10 cellular contexts compared by ENCODE assay signal in the genomic region with DNA sequence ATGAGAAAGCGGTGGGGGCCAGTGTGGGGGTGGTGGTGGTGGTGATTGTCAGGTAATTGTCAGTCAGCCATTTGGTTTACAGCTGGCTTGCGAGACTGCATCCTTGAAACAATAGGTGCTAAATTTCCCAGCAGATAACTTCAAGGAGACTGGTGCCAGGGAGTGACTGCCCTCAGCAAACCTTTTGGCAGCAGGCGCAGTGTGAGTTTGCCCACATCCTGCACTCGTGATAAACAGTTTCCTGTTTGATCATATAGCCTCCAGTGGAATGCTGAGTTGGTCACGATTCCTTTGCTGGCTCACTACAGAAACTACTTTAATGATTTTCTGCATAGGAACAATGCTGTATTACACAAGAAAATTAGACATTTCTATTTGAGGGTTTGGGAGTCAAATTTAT. TPM values are rescaled to one million over a fixed set of nuclear protein-coding genes. Genes with fewer than 3 reads are reported as not detected.
A peak's percentile ranks its signal among the peaks of the same experiment; 100 is the strongest.
DNase-seq lines count a peak whose midpoint lies in the region; ATAC-seq and TF ChIP-seq lines count a peak whose summit lies in the region.
"Had no signal": no experiment of that assay in that cellular context is flagged by ENCODE, and none has a peak within 500 bp of the region (broad histone marks: within the 10 kb centered on the region; RNA-seq: fewer than 3 reads in every experiment).

No MANE protein-coding gene starts in this region.

- no peaks in the 10 kb centered on the region for H3K4me1 ChIP-seq in esophagus squamous epithelium

- no peaks in the 10 kb centered on the region for H3K36me3 ChIP-seq in esophagus squamous epithelium

- H3K27ac Mint-ChIP-seq in activated CD8-positive, alpha-beta T cell treated with anti-CD3 and anti-CD28 coated beads for 36 hours = peak overlapping the region; percentile 88

- no peak overlapping the region for H3K4me3 Mint-ChIP-seq in activated CD8-positive, alpha-beta T cell treated with anti-CD3 and anti-CD28 coated beads for 36 hours

- ATAC-seq in GM19452 (IDR thresholded peaks at IDR 0.05; ENCODE audit: unreplicated experiment) (peak; percentile 18), HG03432 (IDR thresholded peaks at IDR 0.05; ENCODE audit: unreplicated experiment) (peak; percentile 28)
- peak; percentile 38 for ATAC-seq in activated CD8-positive, alpha-beta T cell treated with anti-CD3 and anti-CD28 coated beads for 36 hours

- H3K4me3 ChIP-seq in foreskin fibroblast (ENCODE audit: low read depth in 1 of 2, low read length in 2 of 2) = no peak overlapping the region
- no peak overlapping the region for H3K4me3 ChIP-seq in esophagus squamous epithelium

- no peaks in the 10 kb centered on the region for H3K9me3 ChIP-seq in esophagus squamous epithelium

- H3K27me3 ChIP-seq in esophagus squamous epithelium = no peaks in the 10 kb centered on the region

- intact Hi-C loops in activated CD8-positive, alpha-beta T cell treated with anti-CD3 and anti-CD28 coated beads for 36 hours (cut with micrococcal nuclease) = no loop called here
- intact Hi-C loops in esophagus squamous epithelium (cut with DNase I) = no loop called here

- peaks cover 17% of the 10 kb centered on the region for H3K4me1 Mint-ChIP-seq in activated CD8-positive, alpha-beta T cell treated with anti-CD3 and anti-CD28 coated beads for 36 hours (ENCODE audit: low read depth)

- TF ChIP-seq CTCF in activated CD8-positive, alpha-beta T cell treated with anti-CD3 and anti-CD28 coated beads for 36 hours (IDR thresholded peaks at IDR 0.05) = no peak
- no peak for TF ChIP-seq CTCF in foreskin fibroblast (IDR thresholded peaks at IDR 0.05; ENCODE audit: low read depth, low read length)
- no peak for TF ChIP-seq CTCF in esophagus squamous epithelium (IDR thresholded peaks at IDR 0.05)

- POLR2A ChIA-PET in activated CD8-positive, alpha-beta T cell treated with anti-CD3 and anti-CD28 coated beads for 36 hours (lab: Charles Lee) = no interaction called here

- H3K27ac ChIP-seq in esophagus squamous epithelium = no peak overlapping the region
- H3K27ac ChIP-seq: KMS-11 had no signal

- TF ChIP-seq POLR2A in esophagus squamous epithelium (IDR thresholded peaks at IDR 0.05) = no peak

- peaks cover 3% of the 10 kb centered on the region for H3K9me3 Mint-ChIP-seq in activated CD8-positive, alpha-beta T cell treated with anti-CD3 and anti-CD28 coated beads for 36 hours

- CTCF ChIA-PET in activated CD8-positive, alpha-beta T cell treated with anti-CD3 and anti-CD28 coated beads for 36 hours (lab: Charles Lee) = no interaction called here

- DNase-seq in activated CD8-positive, alpha-beta T cell treated with anti-CD3 and anti-CD28 coated beads for 36 hours = peak; percentile 42
- DNase-seq in foreskin fibroblast = peak; percentile 64 to 74
- DNase-seq in superior temporal gyrus (ENCODE audit: extremely low spot score) = no peak
- no peak for DNase-seq in esophagus squamous epithelium (lab: John Stamatoyannopoulos, UW)
- no peak for DNase-seq in NOMO-1 (lab: John Stamatoyannopoulos, UW; ENCODE audit: unreplicated experiment in 2 of 2)
- DNase-seq: aorta, Right ventricle myocardium superior had no signal

- H3K27me3 Mint-ChIP-seq in activated CD8-positive, alpha-beta T cell treated with anti-CD3 and anti-CD28 coated beads for 36 hours = no peaks in the 10 kb centered on the region

- H3K36me3 Mint-ChIP-seq in activated CD8-positive, alpha-beta T cell treated with anti-CD3 and anti-CD28 coated beads for 36 hours (ENCODE audit: low read depth) = peaks cover 6% of the 10 kb centered on the region

- WGBS in esophagus squamous epithelium, 2 donors = 0% methylated on average over 1 of the region's 5 CpGs; no CpG with 5 or more reads in 1 of the 2 donors

RNA-seq across cellular contexts. Expression of gene RPS4Y1, which starts 46.0 kb away (rescaled TPM):
- total RNA-seq in activated CD8-positive, alpha-beta T cell treated with anti-CD3 and anti-CD28 coated beads for 36 hours = 100 to 1,000 TPM; 406 to 411 TPM
- 100 to 1,000 TPM in 2 of 4 donors, under 1 TPM in 2; 0.23 to 290 (median 105) TPM for total RNA-seq in esophagus squamous epithelium
- total RNA-seq: aorta had no signal

RNA-seq across cellular contexts. Expression of gene ZFY, which starts 47.8 kb away (rescaled TPM):
- total RNA-seq in activated CD8-positive, alpha-beta T cell treated with anti-CD3 and anti-CD28 coated beads for 36 hours = 10 to 100 TPM; 13.4 to 16.8 TPM
- 10 to 100 TPM in 1 of 4 donors, 1 to 10 TPM in 1, not detected in 2; 8.4 to 19.1 TPM for total RNA-seq in esophagus squamous epithelium
- total RNA-seq: aorta had no signal

Comparison
In these comparisons a context has a peak if more than half of its experiments do, and no peak if none do; other contexts are left out.
1. DNase-seq: peak in activated CD8-positive, alpha-beta T cell treated with anti-CD3 and anti-CD28 coated beads for 36 hours (single experiment) and foreskin fibroblast (2 of 2); none in superior temporal gyrus (single experiment), esophagus squamous epithelium (single experiment) and NOMO-1 (0 of 2).
2. Peak in every context shown above with its lines, with median percentiles within 50 percentile points of each other: ATAC-seq.